In the genomic region with DNA sequence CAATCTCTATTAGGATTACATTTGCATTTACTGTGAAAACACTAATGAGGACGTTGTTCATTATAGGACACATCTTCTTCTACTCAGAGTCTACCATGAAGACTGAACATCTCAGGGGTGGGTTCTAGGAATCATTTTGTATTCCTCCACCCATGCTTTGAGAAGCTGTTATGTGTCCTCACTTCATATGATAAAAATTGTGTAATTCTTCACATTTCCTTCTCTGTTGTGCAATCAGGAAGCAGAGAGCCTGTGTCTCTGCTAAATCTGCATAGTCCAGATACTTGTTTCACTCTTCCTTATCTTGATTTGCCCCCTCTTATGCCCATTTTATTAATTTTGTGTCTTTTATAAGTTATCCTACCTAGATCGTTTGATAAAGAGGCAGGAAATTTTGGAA, we compare ENCODE assay signal across 17 cellular contexts.
A peak's percentile ranks its signal among the peaks of the same experiment; 100 is the strongest.
DNase-seq lines count a peak whose midpoint lies in the region; ATAC-seq and TF ChIP-seq lines count a peak whose summit lies in the region.
"Had no signal": no experiment of that assay in that cellular context is flagged by ENCODE, and none has a peak within 500 bp of the region (broad histone marks: within the 10 kb centered on the region; RNA-seq: fewer than 3 reads in every experiment).

No MANE protein-coding gene starts in this region.

- TF ChIP-seq CTCF in choroid plexus epithelial cell (conservative IDR thresholded peaks at IDR 0.05; ENCODE audit: low read depth, low read length) (no peak), liver (IDR thresholded peaks at IDR 0.05; ENCODE audit: low read depth, low read length, missing input control) (no peak)

- ATAC-seq in HG03432 (IDR thresholded peaks at IDR 0.05; ENCODE audit: unreplicated experiment): no peak
- no peak for ATAC-seq in GM19397 (IDR thresholded peaks at IDR 0.05; ENCODE audit: unreplicated experiment)
- no peak for ATAC-seq in HG03521 (IDR thresholded peaks at IDR 0.05; ENCODE audit: unreplicated experiment)
- ATAC-seq: GM23338 had no signal

- H3K9me3 ChIP-seq in BLaER1 treated with 17β-estradiol and CSF1 and Interleukin-3, amounts not matched to agents 10 nM and 100 nM (replicated peaks in 1 of 11): peaks cover 0 to 14% (median 5%) of the 10 kb centered on the region in 11 experiments; a peak in 9 of 22 replicates
- H3K9me3 ChIP-seq in liver (ENCODE audit: control insufficient read depth in 4 of 4, low read length in 3 of 4): no peaks in the 10 kb centered on the region

- peak overlapping the region in 10 of 11 experiments; percentile 42 to 88 (median 69); a peak in 19 of 22 replicates for H3K27ac ChIP-seq in BLaER1 treated with 17β-estradiol and CSF1 and Interleukin-3, amounts not matched to agents 10 nM and 100 nM
- peak overlapping the region; percentile 3 to 37 for H3K27ac ChIP-seq in liver (ENCODE audit: low read depth in 1 of 2, low read length in 2 of 2)
- H3K27ac ChIP-seq: cardiac muscle cell had no signal

- H3K4me2 ChIP-seq in BLaER1 treated with 17β-estradiol and CSF1 and Interleukin-3, amounts not matched to agents 10 nM and 100 nM: peak overlapping the region in 9 of 11 experiments; percentile 26 to 85 (median 74); a peak in 18 of 22 replicates
- H3K4me2 ChIP-seq: GM23338 had no signal

- H3K27me3 ChIP-seq in BLaER1 treated with 17β-estradiol and CSF1 and Interleukin-3, amounts not matched to agents 10 nM and 100 nM: no peaks in the 10 kb centered on the region
- no peaks in the 10 kb centered on the region for H3K27me3 ChIP-seq in liver (ENCODE audit: control insufficient read depth in 4 of 4, insufficient read depth in 4 of 4, low read length in 3 of 4)
- H3K27me3 ChIP-seq: cardiac muscle cell had no signal

- H4K20me1 ChIP-seq in BLaER1 treated with 17β-estradiol and CSF1 and Interleukin-3, amounts not matched to agents 10 nM and 100 nM: no peaks in the 10 kb centered on the region

- peak overlapping the region in 2 of 10 experiments; percentile 5 to 7; a peak in 1 of 20 replicates for H3K4me3 ChIP-seq in BLaER1 treated with 17β-estradiol and CSF1 and Interleukin-3, amounts not matched to agents 10 nM and 100 nM
- H3K4me3 ChIP-seq in choroid plexus epithelial cell (ENCODE audit: low read depth, low read length) (no peak overlapping the region), liver (ENCODE audit: low read depth in 1 of 3, low read length in 3 of 3) (no peak overlapping the region)
- H3K4me3 ChIP-seq: cardiac muscle cell, GM23338 had no signal

- 68% methylated on average over 2 of the region's 2 CpGs for WGBS in liver

- no peaks in the 10 kb centered on the region for H3K36me3 ChIP-seq in BLaER1 treated with 17β-estradiol and CSF1 and Interleukin-3, amounts not matched to agents 10 nM and 100 nM
- no peaks in the 10 kb centered on the region for H3K36me3 ChIP-seq in liver (ENCODE audit: control insufficient read depth in 4 of 4, insufficient read depth in 3 of 4, low read depth in 1 of 4, low read length in 3 of 4)
- H3K36me3 ChIP-seq: cardiac muscle cell had no signal

- DNase-seq in NOMO-1 (lab: John Stamatoyannopoulos, UW; ENCODE audit: unreplicated experiment in 2 of 2) (peak; percentile 10 to 66), choroid plexus epithelial cell (ENCODE audit: low read depth) (peak; percentile 39)
- no peak for DNase-seq in effector CD8-positive, alpha-beta T cell (lab: John Stamatoyannopoulos, UW)
- DNase-seq: activated CD4-positive, alpha-beta T cell treated with anti-CD3 and anti-CD28 coated beads, Interleukin-2, amount 10 ng/mL, durations not matched to agents 7 days and 5 days; activated naive CD8-positive, alpha-beta T cell treated with anti-CD3 and anti-CD28 coated beads, Interleukin-2, amount 10 ng/mL, durations not matched to agents 7 days and 5 days; activated T-cell treated with anti-CD3 and anti-CD28 coated beads, Interleukin-2, amount 50 U/mL, for 24 hours; endodermal cell; foreskin melanocyte; NCI-H1048; NCI-H82 had no signal

- TF ChIP-seq RAD21 in liver (IDR thresholded peaks at IDR 0.05): no peak

- peak overlapping the region in 6 of 11 experiments; percentile 13 to 59 (median 42); a peak in 8 of 22 replicates for H3K9ac ChIP-seq in BLaER1 treated with 17β-estradiol and CSF1 and Interleukin-3, amounts not matched to agents 10 nM and 100 nM
- H3K9ac ChIP-seq in liver (ENCODE audit: low read depth in 1 of 2, low read length in 2 of 2): no peak overlapping the region

- H3K4me1 ChIP-seq in BLaER1 treated with 17β-estradiol and CSF1 and Interleukin-3, amounts not matched to agents 10 nM and 100 nM: peaks cover 27 to 80% (median 41%) of the 10 kb centered on the region in 10 experiments
- H3K4me1 ChIP-seq in liver (ENCODE audit: control insufficient read depth in 4 of 4, insufficient read depth in 4 of 4, low read length in 3 of 4): peaks cover 3 to 36% (median 20%) of the 10 kb centered on the region in 4 donors

TF ChIP-seq in liver, 16 proteins besides CTCF, POLR2A, EP300 and RAD21:
- TF ChIP-seq YY1 (IDR thresholded peaks at IDR 0.05) (peak; percentile 35), HNF4A (conservative IDR thresholded peaks at IDR 0.05) (peak in 1 of 2 donors; percentile 33), RXRA (IDR thresholded peaks at IDR 0.05) (peak in 1 of 2 donors; percentile 14), GABPA (IDR thresholded peaks at IDR 0.05 in 1 of 2, conservative IDR thresholded peaks at IDR 0.05 in 1 of 2) (peak in 1 of 2 donors; percentile 18), SP1 (IDR thresholded peaks at IDR 0.05) (no peak), NR2F2 (IDR thresholded peaks at IDR 0.05) (no peak)

Comparison
In these comparisons a context has a peak if more than half of its experiments do, and no peak if none do; other contexts are left out.
1. H3K9ac ChIP-seq: peak in BLaER1 treated with 17β-estradiol and CSF1 and Interleukin-3, amounts not matched to agents 10 nM and 100 nM (6 of 11); none in liver (0 of 2).